12 cellular contexts compared by ENCODE assay signal in genomic region chr13:20264271-20265018, GRCh38. TPM values are rescaled to one million over a fixed set of nuclear protein-coding genes. Genes with fewer than 3 reads are reported as not detected.
DNase-seq lines count a peak whose midpoint lies in the region; ATAC-seq and TF ChIP-seq lines count a peak whose summit lies in the region.
"Had no signal": no experiment of that assay in that cellular context is flagged by ENCODE, and none has a peak within 500 bp of the region (broad histone marks: within the 10 kb centered on the region; RNA-seq: fewer than 3 reads in every experiment).

No MANE protein-coding gene starts in this region.

- DNase-seq in COLO668 (lab: John Stamatoyannopoulos, UW; ENCODE audit: unreplicated experiment) (no peak), HFFc6 (no peak), NCI-H146 (lab: John Stamatoyannopoulos, UW) (no peak)
- DNase-seq in stimulated activated CD4-positive, alpha-beta T cell treated with anti-CD3 and anti-CD28 coated beads, Interleukin-4, amount 100 ng/mL, for 4 hours, result no peak
- DNase-seq: activated CD8-positive, alpha-beta memory T cell treated with anti-CD3 and anti-CD28 coated beads, Interleukin-2, amount 10 ng/mL, durations not matched to agents 7 days and 5 days had no signal

- H3K27ac Mint-ChIP-seq in HFFc6, result no peak overlapping the region
- H3K27ac Mint-ChIP-seq: activated CD8-positive, alpha-beta memory T cell treated with anti-CD3 and anti-CD28 coated beads, Interleukin-2, amount 10 ng/mL, durations not matched to agents 7 days and 5 days; CD14-positive monocyte had no signal

- no peaks in the 10 kb centered on the region for H3K36me3 Mint-ChIP-seq in HFFc6 (ENCODE audit: low read depth)
- H3K36me3 Mint-ChIP-seq: activated CD8-positive, alpha-beta memory T cell treated with anti-CD3 and anti-CD28 coated beads, Interleukin-2, amount 10 ng/mL, durations not matched to agents 7 days and 5 days; CD14-positive monocyte had no signal

- no peak overlapping the region for H3K4me3 Mint-ChIP-seq in HFFc6
- H3K4me3 Mint-ChIP-seq: activated CD8-positive, alpha-beta memory T cell treated with anti-CD3 and anti-CD28 coated beads, Interleukin-2, amount 10 ng/mL, durations not matched to agents 7 days and 5 days; CD14-positive monocyte had no signal

- peaks cover 25% of the 10 kb centered on the region for H3K27me3 Mint-ChIP-seq in HFFc6 (ENCODE audit: insufficient read depth)

- no peaks in the 10 kb centered on the region for H3K9me3 Mint-ChIP-seq in HFFc6

- TF ChIP-seq CTCF in HFFc6 (IDR thresholded peaks at IDR 0.05), result no peak

- ATAC-seq in GM18499 (IDR thresholded peaks at IDR 0.05; ENCODE audit: insufficient read depth, unreplicated experiment) (peak; percentile 80), GM19351 (IDR thresholded peaks at IDR 0.05; ENCODE audit: unreplicated experiment) (peak; percentile 86), HG02840 (IDR thresholded peaks at IDR 0.05; ENCODE audit: low FRiP score, unreplicated experiment) (peak; percentile 96), HG03521 (IDR thresholded peaks at IDR 0.05; ENCODE audit: unreplicated experiment) (peak; percentile 96)
- ATAC-seq: activated CD8-positive, alpha-beta memory T cell treated with anti-CD3 and anti-CD28 coated beads, Interleukin-2, amount 10 ng/mL, durations not matched to agents 7 days and 5 days had no signal

- no peaks in the 10 kb centered on the region for H3K4me1 Mint-ChIP-seq in HFFc6 (ENCODE audit: low read depth)
- H3K4me1 Mint-ChIP-seq: CD14-positive monocyte had no signal

RNA-seq across cellular contexts. Expression of gene GJB6, which starts 32.3 kb away (rescaled TPM):
- not detected for total RNA-seq in HFFc6 (2021; fragmentation: NEBNext Ultra II Directional; extraction: Animal tissue kit (Norgen Biotek cat#: 25700))
- total RNA-seq: breast epithelium, NCI-H460 had no signal
